In the genomic region with DNA sequence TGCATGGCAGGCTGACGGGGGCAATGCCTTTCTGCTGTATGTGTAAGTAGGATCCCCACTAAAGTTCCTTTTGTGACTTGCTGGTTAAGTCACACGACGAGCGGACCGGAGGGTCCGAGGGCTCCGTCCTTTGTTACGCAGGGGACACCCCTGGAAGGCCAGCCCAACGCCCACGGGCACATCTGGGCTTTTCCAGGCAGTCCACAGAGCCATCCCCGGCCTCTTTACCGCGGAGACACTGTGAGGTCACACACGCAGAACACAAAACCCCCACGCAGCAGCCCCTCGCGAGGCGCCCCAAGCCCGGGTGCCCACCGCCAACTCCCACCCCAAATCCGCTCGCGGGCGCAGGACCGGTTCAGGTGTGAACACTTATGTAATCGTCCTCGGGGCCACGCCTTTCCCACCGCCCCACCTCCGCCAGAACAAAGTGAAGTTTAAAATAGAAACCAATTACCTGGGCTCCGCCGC, we compare ENCODE assay signal across 1 cellular context.
TF ChIP-seq lines count a peak whose summit lies in the region.

No MANE protein-coding gene starts in this region.

TF ChIP-seq in SK-N-SH, 30 proteins besides CTCF, POLR2A, EP300 and RAD21 (continued from another document):
- TF ChIP-seq, protein P1, sequence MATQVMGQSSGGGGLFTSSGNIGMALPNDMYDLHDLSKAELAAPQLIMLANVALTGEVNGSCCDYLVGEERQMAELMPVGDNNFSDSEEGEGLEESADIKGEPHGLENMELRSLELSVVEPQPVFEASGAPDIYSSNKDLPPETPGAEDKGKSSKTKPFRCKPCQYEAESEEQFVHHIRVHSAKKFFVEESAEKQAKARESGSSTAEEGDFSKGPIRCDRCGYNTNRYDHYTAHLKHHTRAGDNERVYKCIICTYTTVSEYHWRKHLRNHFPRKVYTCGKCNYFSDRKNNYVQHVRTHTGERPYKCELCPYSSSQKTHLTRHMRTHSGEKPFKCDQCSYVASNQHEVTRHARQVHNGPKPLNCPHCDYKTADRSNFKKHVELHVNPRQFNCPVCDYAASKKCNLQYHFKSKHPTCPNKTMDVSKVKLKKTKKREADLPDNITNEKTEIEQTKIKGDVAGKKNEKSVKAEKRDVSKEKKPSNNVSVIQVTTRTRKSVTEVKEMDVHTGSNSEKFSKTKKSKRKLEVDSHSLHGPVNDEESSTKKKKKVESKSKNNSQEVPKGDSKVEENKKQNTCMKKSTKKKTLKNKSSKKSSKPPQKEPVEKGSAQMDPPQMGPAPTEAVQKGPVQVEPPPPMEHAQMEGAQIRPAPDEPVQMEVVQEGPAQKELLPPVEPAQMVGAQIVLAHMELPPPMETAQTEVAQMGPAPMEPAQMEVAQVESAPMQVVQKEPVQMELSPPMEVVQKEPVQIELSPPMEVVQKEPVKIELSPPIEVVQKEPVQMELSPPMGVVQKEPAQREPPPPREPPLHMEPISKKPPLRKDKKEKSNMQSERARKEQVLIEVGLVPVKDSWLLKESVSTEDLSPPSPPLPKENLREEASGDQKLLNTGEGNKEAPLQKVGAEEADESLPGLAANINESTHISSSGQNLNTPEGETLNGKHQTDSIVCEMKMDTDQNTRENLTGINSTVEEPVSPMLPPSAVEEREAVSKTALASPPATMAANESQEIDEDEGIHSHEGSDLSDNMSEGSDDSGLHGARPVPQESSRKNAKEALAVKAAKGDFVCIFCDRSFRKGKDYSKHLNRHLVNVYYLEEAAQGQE (IDR thresholded peaks at IDR 0.05; ENCODE audit: low read depth, low read length), result no peak
- TF ChIP-seq, protein P2, sequence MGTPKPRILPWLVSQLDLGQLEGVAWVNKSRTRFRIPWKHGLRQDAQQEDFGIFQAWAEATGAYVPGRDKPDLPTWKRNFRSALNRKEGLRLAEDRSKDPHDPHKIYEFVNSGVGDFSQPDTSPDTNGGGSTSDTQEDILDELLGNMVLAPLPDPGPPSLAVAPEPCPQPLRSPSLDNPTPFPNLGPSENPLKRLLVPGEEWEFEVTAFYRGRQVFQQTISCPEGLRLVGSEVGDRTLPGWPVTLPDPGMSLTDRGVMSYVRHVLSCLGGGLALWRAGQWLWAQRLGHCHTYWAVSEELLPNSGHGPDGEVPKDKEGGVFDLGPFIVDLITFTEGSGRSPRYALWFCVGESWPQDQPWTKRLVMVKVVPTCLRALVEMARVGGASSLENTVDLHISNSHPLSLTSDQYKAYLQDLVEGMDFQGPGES (IDR thresholded peaks at IDR 0.05; ENCODE audit: low read depth, low read length), result no peak
- TF ChIP-seq, protein P3, sequence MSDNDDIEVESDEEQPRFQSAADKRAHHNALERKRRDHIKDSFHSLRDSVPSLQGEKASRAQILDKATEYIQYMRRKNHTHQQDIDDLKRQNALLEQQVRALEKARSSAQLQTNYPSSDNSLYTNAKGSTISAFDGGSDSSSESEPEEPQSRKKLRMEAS (IDR thresholded peaks at IDR 0.05; ENCODE audit: low read depth), result no peak
- no peak for TF ChIP-seq RXRA (IDR thresholded peaks at IDR 0.05; ENCODE audit: borderline replicate concordance, low read depth)
- TF ChIP-seq, protein P4, sequence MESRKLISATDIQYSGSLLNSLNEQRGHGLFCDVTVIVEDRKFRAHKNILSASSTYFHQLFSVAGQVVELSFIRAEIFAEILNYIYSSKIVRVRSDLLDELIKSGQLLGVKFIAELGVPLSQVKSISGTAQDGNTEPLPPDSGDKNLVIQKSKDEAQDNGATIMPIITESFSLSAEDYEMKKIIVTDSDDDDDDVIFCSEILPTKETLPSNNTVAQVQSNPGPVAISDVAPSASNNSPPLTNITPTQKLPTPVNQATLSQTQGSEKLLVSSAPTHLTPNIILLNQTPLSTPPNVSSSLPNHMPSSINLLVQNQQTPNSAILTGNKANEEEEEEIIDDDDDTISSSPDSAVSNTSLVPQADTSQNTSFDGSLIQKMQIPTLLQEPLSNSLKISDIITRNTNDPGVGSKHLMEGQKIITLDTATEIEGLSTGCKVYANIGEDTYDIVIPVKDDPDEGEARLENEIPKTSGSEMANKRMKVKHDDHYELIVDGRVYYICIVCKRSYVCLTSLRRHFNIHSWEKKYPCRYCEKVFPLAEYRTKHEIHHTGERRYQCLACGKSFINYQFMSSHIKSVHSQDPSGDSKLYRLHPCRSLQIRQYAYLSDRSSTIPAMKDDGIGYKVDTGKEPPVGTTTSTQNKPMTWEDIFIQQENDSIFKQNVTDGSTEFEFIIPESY (IDR thresholded peaks at IDR 0.05; ENCODE audit: borderline replicate concordance, low read depth), result no peak
- TF ChIP-seq TAF1 (IDR thresholded peaks at IDR 0.05; ENCODE audit: borderline replicate concordance, low read depth, low read length), result no peak
- TF ChIP-seq FOXJ3 (CRISPR knock-in tag; IDR thresholded peaks at IDR 0.05), result no peak
- no peak for TF ChIP-seq RFX5 (IDR thresholded peaks at IDR 0.05; ENCODE audit: low read length)
- no peak for TF ChIP-seq EZH2phosphoT487 (IDR thresholded peaks at IDR 0.05; ENCODE audit: borderline replicate concordance, low read depth)
- TF ChIP-seq TEAD4 (IDR thresholded peaks at IDR 0.05; ENCODE audit: borderline replicate concordance, insufficient read depth), result no peak
TF ChIP-seq in SK-N-SH: peak in this region for 0.
